In genomic region chr20:17671051-17671450, GRCh38 we compare ENCODE assay signal across 1 cellular context.
TF ChIP-seq lines count a peak whose summit lies in the region.

No MANE protein-coding gene starts in this region.

TF ChIP-seq in GM23338, 12 proteins besides CTCF, POLR2A, EP300 and RAD21 (continued from another document):
- TF ChIP-seq POLR2AphosphoS5 (IDR thresholded peaks at IDR 0.05; ENCODE audit: low read depth) = no peak
- no peak for TF ChIP-seq EZH2phosphoT487 (IDR thresholded peaks at IDR 0.05; ENCODE audit: unreplicated experiment)
- TF ChIP-seq JUNB (IDR thresholded peaks at IDR 0.05; ENCODE audit: unreplicated experiment) = no peak
- no peak for TF ChIP-seq ZNF114 (CRISPR knock-in tag; IDR thresholded peaks at IDR 0.05)
- TF ChIP-seq, protein P1, sequence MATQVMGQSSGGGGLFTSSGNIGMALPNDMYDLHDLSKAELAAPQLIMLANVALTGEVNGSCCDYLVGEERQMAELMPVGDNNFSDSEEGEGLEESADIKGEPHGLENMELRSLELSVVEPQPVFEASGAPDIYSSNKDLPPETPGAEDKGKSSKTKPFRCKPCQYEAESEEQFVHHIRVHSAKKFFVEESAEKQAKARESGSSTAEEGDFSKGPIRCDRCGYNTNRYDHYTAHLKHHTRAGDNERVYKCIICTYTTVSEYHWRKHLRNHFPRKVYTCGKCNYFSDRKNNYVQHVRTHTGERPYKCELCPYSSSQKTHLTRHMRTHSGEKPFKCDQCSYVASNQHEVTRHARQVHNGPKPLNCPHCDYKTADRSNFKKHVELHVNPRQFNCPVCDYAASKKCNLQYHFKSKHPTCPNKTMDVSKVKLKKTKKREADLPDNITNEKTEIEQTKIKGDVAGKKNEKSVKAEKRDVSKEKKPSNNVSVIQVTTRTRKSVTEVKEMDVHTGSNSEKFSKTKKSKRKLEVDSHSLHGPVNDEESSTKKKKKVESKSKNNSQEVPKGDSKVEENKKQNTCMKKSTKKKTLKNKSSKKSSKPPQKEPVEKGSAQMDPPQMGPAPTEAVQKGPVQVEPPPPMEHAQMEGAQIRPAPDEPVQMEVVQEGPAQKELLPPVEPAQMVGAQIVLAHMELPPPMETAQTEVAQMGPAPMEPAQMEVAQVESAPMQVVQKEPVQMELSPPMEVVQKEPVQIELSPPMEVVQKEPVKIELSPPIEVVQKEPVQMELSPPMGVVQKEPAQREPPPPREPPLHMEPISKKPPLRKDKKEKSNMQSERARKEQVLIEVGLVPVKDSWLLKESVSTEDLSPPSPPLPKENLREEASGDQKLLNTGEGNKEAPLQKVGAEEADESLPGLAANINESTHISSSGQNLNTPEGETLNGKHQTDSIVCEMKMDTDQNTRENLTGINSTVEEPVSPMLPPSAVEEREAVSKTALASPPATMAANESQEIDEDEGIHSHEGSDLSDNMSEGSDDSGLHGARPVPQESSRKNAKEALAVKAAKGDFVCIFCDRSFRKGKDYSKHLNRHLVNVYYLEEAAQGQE (IDR thresholded peaks at IDR 0.05; ENCODE audit: unreplicated experiment) = no peak
- TF ChIP-seq CREB1 (CRISPR knock-in tag; IDR thresholded peaks at IDR 0.05; ENCODE audit: low read depth) = no peak
